In genomic region chr1:201724760-201725105, GRCh38 we compare ENCODE assay signal across 15 cellular contexts.
DNase-seq lines count a peak whose midpoint lies in the region; ATAC-seq and TF ChIP-seq lines count a peak whose summit lies in the region.
"Had no signal": no experiment of that assay in that cellular context is flagged by ENCODE, and none has a peak within 500 bp of the region (broad histone marks: within the 10 kb centered on the region; RNA-seq: fewer than 3 reads in every experiment).

No MANE protein-coding gene starts in this region.

- H3K4me3 ChIP-seq in breast epithelium: no peak overlapping the region
- no peak overlapping the region for H3K4me3 ChIP-seq in mammary epithelial cell (replicated peaks in 1 of 3; ENCODE audit: insufficient read depth in 1 of 3, low read depth in 2 of 3, low read length in 3 of 3)
- no peak overlapping the region for H3K4me3 ChIP-seq in fibroblast of lung (replicated peaks in 1 of 4; ENCODE audit: control extremely low read depth in 1 of 4, insufficient read depth in 1 of 4, low read depth in 3 of 4, low read length in 4 of 4)
- no peak overlapping the region for H3K4me3 ChIP-seq in muscle layer of duodenum (ENCODE audit: low read depth in 1 of 2, low read length in 2 of 2)
- no peak overlapping the region for H3K4me3 ChIP-seq in upper lobe of left lung
- no peak overlapping the region for H3K4me3 ChIP-seq in PC-9
- H3K4me3 ChIP-seq: A549, GM12878 had no signal

- H3K9ac ChIP-seq in mammary epithelial cell (ENCODE audit: insufficient read depth, low read length) (no peak overlapping the region), fibroblast of lung (ENCODE audit: insufficient read depth, low read length) (no peak overlapping the region)

- TF ChIP-seq EP300 in upper lobe of left lung (IDR thresholded peaks at IDR 0.05): no peak

- H3K27ac ChIP-seq in breast epithelium (peak overlapping the region; percentile 55 to 84), mammary epithelial cell (ENCODE audit: insufficient read depth, low read depth, low read length) (no peak overlapping the region), fibroblast of lung (ENCODE audit: insufficient read depth, low read length) (peak overlapping the region; percentile 30), muscle layer of duodenum (ENCODE audit: low read length) (peak overlapping the region; percentile 60), upper lobe of left lung (peak overlapping the region; percentile 23 to 73 (median 48)), PC-9 (no peak overlapping the region)

- H3K4me2 ChIP-seq in mammary epithelial cell (ENCODE audit: insufficient read depth, low read depth, low read length) (no peak overlapping the region), fibroblast of lung (ENCODE audit: extremely low read depth, insufficient read depth, low read length) (peak overlapping the region; percentile 11), PC-9 (no peak overlapping the region)
- H3K4me2 ChIP-seq: A549 had no signal

- no TSS peak for BruUV-seq in mammary epithelial cell (replicated peaks; lab: Mats Ljungman, UMichigan)
- BruUV-seq in PC-9 (replicated peaks; lab: Mats Ljungman, UMichigan): no TSS peak

- H3K27me3 ChIP-seq in breast epithelium (no peaks in the 10 kb centered on the region), mammary epithelial cell (ENCODE audit: insufficient read depth, low read length) (no peaks in the 10 kb centered on the region), fibroblast of lung (ENCODE audit: control insufficient read depth, insufficient read depth, low read length) (no peaks in the 10 kb centered on the region), muscle layer of duodenum (ENCODE audit: low read depth, low read length) (no peaks in the 10 kb centered on the region), upper lobe of left lung (no peaks in the 10 kb centered on the region), PC-9 (ENCODE audit: insufficient read depth, low read depth) (no peaks in the 10 kb centered on the region)

- H3K9me3 ChIP-seq in breast epithelium (no peaks in the 10 kb centered on the region), mammary epithelial cell (replicated peaks; ENCODE audit: insufficient read depth, low read length) (no peaks in the 10 kb centered on the region), fibroblast of lung (ENCODE audit: control insufficient read depth, insufficient read depth, low read depth, low read length) (no peaks in the 10 kb centered on the region), muscle layer of duodenum (ENCODE audit: control insufficient read depth in 1 of 2, low read length in 2 of 2) (no peaks in the 10 kb centered on the region), upper lobe of left lung (no peaks in the 10 kb centered on the region), PC-9 (ENCODE audit: insufficient read depth, low read depth) (no peaks in the 10 kb centered on the region)
- H3K9me3 ChIP-seq: A549 had no signal

- dilution Hi-C loops in mammary epithelial cell (cut with HindIII; ENCODE audit: low sequenced_read_pairs): no loop called here

- intact Hi-C loops in breast epithelium (cut with DNase I; ENCODE audit: low total_unique reads): no loop called here
- intact Hi-C loops in mammary epithelial cell (cut with micrococcal nuclease): no loop called here
- intact Hi-C loops in posterior cingulate gyrus (cut with DNase I): no loop called here
- intact Hi-C loops in PC-9 (cut with micrococcal nuclease; ENCODE audit: unreplicated experiment): no loop called here

- H4K20me1 ChIP-seq in mammary epithelial cell (ENCODE audit: insufficient read depth, low read length): no peaks in the 10 kb centered on the region
- peaks cover 7% of the 10 kb centered on the region for H4K20me1 ChIP-seq in fibroblast of lung (ENCODE audit: control insufficient read depth, extremely low read depth, insufficient read depth, low read length)
- no peaks in the 10 kb centered on the region for H4K20me1 ChIP-seq in PC-9 (ENCODE audit: insufficient read depth)

- ATAC-seq in upper lobe of left lung (ENCODE audit: low FRiP score in 2 of 2) (no peak), GM21737 (IDR thresholded peaks at IDR 0.05; ENCODE audit: unreplicated experiment) (no peak)
- ATAC-seq: activated T-helper 17 cell treated with anti-CD3 and anti-CD28 coated beads, Interleukin-2, amount 50 U/mL, for 72 hours; GM12878 had no signal

- TF ChIP-seq CTCF in breast epithelium (IDR thresholded peaks at IDR 0.05): no peak
- peak in 1 of 2 donors; percentile 2 for TF ChIP-seq CTCF in mammary epithelial cell (conservative IDR thresholded peaks at IDR 0.05 in 1 of 2, IDR thresholded peaks at IDR 0.05 in 1 of 2; ENCODE audit: extremely low read depth in 1 of 2, insufficient read depth in 1 of 2, low read depth in 1 of 2, low read length in 2 of 2)
- no peak for TF ChIP-seq CTCF in fibroblast of lung (conservative IDR thresholded peaks at IDR 0.05 in 1 of 2, IDR thresholded peaks at IDR 0.05 in 1 of 2; ENCODE audit: low read depth in 1 of 2, low read length in 2 of 2)
- TF ChIP-seq CTCF in upper lobe of left lung (IDR thresholded peaks at IDR 0.05): no peak
- no peak for TF ChIP-seq CTCF in PC-9 (conservative IDR thresholded peaks at IDR 0.05)

- H3K36me3 ChIP-seq in breast epithelium (no peaks in the 10 kb centered on the region), mammary epithelial cell (ENCODE audit: insufficient read depth, low read length) (no peaks in the 10 kb centered on the region), fibroblast of lung (ENCODE audit: control insufficient read depth, insufficient read depth, low read length) (peaks cover 6% of the 10 kb centered on the region), muscle layer of duodenum (ENCODE audit: control insufficient read depth in 1 of 2, insufficient read depth in 2 of 2, low read length in 2 of 2) (no peaks in the 10 kb centered on the region), upper lobe of left lung (no peaks in the 10 kb centered on the region), PC-9 (ENCODE audit: low read depth) (no peaks in the 10 kb centered on the region)

- no peaks in the 10 kb centered on the region for H3K9me2 ChIP-seq in PC-9 (ENCODE audit: insufficient read depth)

- H2AFZ ChIP-seq in mammary epithelial cell (ENCODE audit: low read depth, low read length): no peak overlapping the region
- H2AFZ ChIP-seq in fibroblast of lung (ENCODE audit: low read length): no peak overlapping the region
- H2AFZ ChIP-seq in PC-9: no peak overlapping the region

- CTCF ChIA-PET in mammary epithelial cell (lab: Charles Lee; ENCODE audit: low non-redundant PET): no interaction called here
- CTCF ChIA-PET in PC-9 (lab: Charles Lee): interaction anchor here (0.6 kb wide), 1 partner anchor 238 kb away, joined by 3 read pairs; no protein-coding TSS in a partner anchor

- in situ Hi-C loops in mammary epithelial cell (cut with MboI; ENCODE audit: low sequenced_read_pairs in 2 of 2): no loop called here

- POLR2A ChIA-PET in PC-9 (lab: Charles Lee; ENCODE audit: unreplicated experiment): no interaction called here

- DNase-seq in breast epithelium (ENCODE audit: low spot score in 2 of 2) (no peak), mammary epithelial cell (no peak), fibroblast of lung (ENCODE audit: low read depth in 2 of 2) (peak; percentile 28 to 85), upper lobe of left lung (no peak), posterior cingulate gyrus (no peak), PC-9 (no peak)
- DNase-seq: activated CD4-positive, alpha-beta T cell treated with anti-CD3 and anti-CD28 coated beads, Interleukin-2, amount 50 U/mL, for 1 hour; H7; kidney glomerular epithelial cell; NCI-H1417 had no signal

- H3F3A ChIP-seq in PC-9 (ENCODE audit: insufficient read depth, low read depth): no peaks in the 10 kb centered on the region

- no peak for TF ChIP-seq POLR2A in breast epithelium (IDR thresholded peaks at IDR 0.05)
- no peak for TF ChIP-seq POLR2A in upper lobe of left lung (IDR thresholded peaks at IDR 0.05)

- H3K4me1 ChIP-seq in breast epithelium (peaks cover 0 to 4% of the 10 kb centered on the region in 2 donors), mammary epithelial cell (ENCODE audit: insufficient read depth, low read length) (no peaks in the 10 kb centered on the region), fibroblast of lung (ENCODE audit: control insufficient read depth, extremely low read depth, insufficient read depth, low read length) (peaks cover 34% of the 10 kb centered on the region), muscle layer of duodenum (ENCODE audit: control insufficient read depth in 1 of 2, insufficient read depth in 2 of 2, low read length in 2 of 2) (peaks cover 17 to 24% of the 10 kb centered on the region in 2 donors), upper lobe of left lung (peaks cover 0 to 28% (median 13%) of the 10 kb centered on the region in 4 donors), PC-9 (replicated peaks; ENCODE audit: insufficient read depth) (no peaks in the 10 kb centered on the region)

- H3K79me2 ChIP-seq in mammary epithelial cell (ENCODE audit: insufficient read depth, low read length) (no peaks in the 10 kb centered on the region), fibroblast of lung (ENCODE audit: control insufficient read depth, insufficient read depth, low read length) (peaks cover 91% of the 10 kb centered on the region), PC-9 (ENCODE audit: low read depth) (no peaks in the 10 kb centered on the region)

- 85% methylated on average over 5 of the region's 5 CpGs for WGBS in mammary epithelial cell (ENCODE audit: low coverage, missing lambda C conversion rate)
- WGBS in upper lobe of left lung, 2 donors: 55 to 65% methylated on average over 5 of the region's 5 CpGs

Comparison
In these comparisons a context has a peak if more than half of its experiments do, and no peak if none do; other contexts are left out.
1. H3K27ac ChIP-seq: peak in breast epithelium (2 of 2), fibroblast of lung (single experiment), muscle layer of duodenum (single experiment) and upper lobe of left lung (4 of 4); none in mammary epithelial cell (single experiment) and PC-9 (single experiment).
2. DNase-seq: peak in fibroblast of lung (2 of 2); none in breast epithelium (0 of 2), mammary epithelial cell (single experiment), upper lobe of left lung (0 of 2), posterior cingulate gyrus (0 of 10) and PC-9 (0 of 2).